In genomic region chr10:68001000-68001399, GRCh38 we compare ENCODE assay signal across 34 cellular contexts.
"Had no signal": no experiment of that assay in that cellular context is flagged by ENCODE, and none has a peak within 500 bp of the region (broad histone marks: within the 10 kb centered on the region; RNA-seq: fewer than 3 reads in every experiment).

No MANE protein-coding gene starts in this region.

- DNase-seq: Karpas-422, Kasumi-1, MG63, MM.1S, MV-4-11, NCI-H1048, NCI-H1092, NCI-H1092 treated with DMSO at 0.1 percent for 48 hours, NCI-H1105, NCI-H1105 treated with DMSO at 0.1 percent for 48 hours, NCI-H1417 treated with DMSO at 0.1 percent for 48 hours, NCI-H1436, NCI-H146, NCI-H1694, NCI-H1694 treated with DMSO at 0.1 percent for 48 hours, NCI-H187, NCI-H187 treated with DMSO at 0.1 percent for 48 hours, NCI-H1930, NCI-H2029, NCI-H2029 treated with DMSO at 0.1 percent for 48 hours, NCI-H2081, NCI-H2081 treated with DMSO at 0.1 percent for 48 hours, NCI-H2107, NCI-H2171, NCI-H2171 treated with DMSO at 0.1 percent for 48 hours, NCI-H2227 treated with DMSO at 0.1 percent for 48 hours, NCI-H226, NCI-H345, NCI-H446, NCI-H446 treated with DMSO at 0.1 percent for 48 hours, NCI-H510A, NCI-H510A treated with DMSO at 0.1 percent for 48 hours, NCI-H524 had no signal

- H3K4me3 ChIP-seq: MG63 had no signal

- H3K9me3 ChIP-seq: MG63 had no signal

- H3K27ac ChIP-seq: KMS-11 had no signal

- H3K27me3 ChIP-seq: MG63 had no signal
